21 cellular contexts compared by ENCODE assay signal in genomic region chr2:189060096-189060642, GRCh38.
DNase-seq lines count a peak whose midpoint lies in the region; ATAC-seq, FAIRE-seq and TF ChIP-seq lines count a peak whose summit lies in the region.
"Had no signal": no experiment of that assay in that cellular context is flagged by ENCODE, and none has a peak within 500 bp of the region (broad histone marks: within the 10 kb centered on the region; RNA-seq: fewer than 3 reads in every experiment).

No MANE protein-coding gene starts in this region.

- H3K4ac ChIP-seq in IMR-90 (ENCODE audit: low read depth, low read length): peak overlapping the region; percentile 41; the same call in 1 of the 2 replicates

- peak overlapping the region; percentile 10; the same call in 1 of the 2 replicates for H3K23ac ChIP-seq in IMR-90 (ENCODE audit: low read depth, low read length)

- no peak overlapping the region for H2AFZ ChIP-seq in IMR-90 (replicated peaks; ENCODE audit: low read length, poor library complexity)
- H2AFZ ChIP-seq in HepG2 (ENCODE audit: low read length): no peak overlapping the region
- H2AFZ ChIP-seq in MM.1S (ENCODE audit: low read length): no peak overlapping the region
- H2AFZ ChIP-seq: PC-9 had no signal

- peaks cover 3% of the 10 kb centered on the region for H3K9me1 ChIP-seq in IMR-90 (ENCODE audit: insufficient read depth, low read length)

- H4K8ac ChIP-seq in IMR-90 (ENCODE audit: low read depth in 2 of 2, low read length in 2 of 2): peak overlapping the region in 1 of 2 experiments; percentile 26; a peak in 1 of 4 replicates

- H3K14ac ChIP-seq in IMR-90 (replicated peaks; ENCODE audit: low read depth, low read length): 0 out of 2 replicates have a peak overlapping the region, but pooled peaks have one; percentile 10

- TF ChIP-seq RAD21 in IMR-90 (IDR thresholded peaks at IDR 0.05; ENCODE audit: low read length) (no peak), HepG2 (CRISPR knock-in tag; IDR thresholded peaks at IDR 0.05) (no peak)

- dilution Hi-C loops in IMR-90 (cut with HindIII; ENCODE audit: low sequenced_read_pairs, unreplicated experiment): no loop called here

- TF ChIP-seq EP300 in HepG2 (IDR thresholded peaks at IDR 0.05; ENCODE audit: low read depth in 2 of 2, low read length in 2 of 2): no peak
- TF ChIP-seq EP300 in HepG2 (CRISPR knock-in tag; IDR thresholded peaks at IDR 0.05; ENCODE audit: borderline replicate concordance): no peak

- no peak overlapping the region for H3K9ac ChIP-seq in IMR-90 (ENCODE audit: low read depth, low read length)
- no peak overlapping the region for H3K9ac ChIP-seq in HepG2 (ENCODE audit: insufficient read depth, low read depth, low read length)
- no peak overlapping the region for H3K9ac ChIP-seq in MM.1S (ENCODE audit: low read length)

- POLR2A ChIA-PET in IMR-90 (lab: Charles Lee; ENCODE audit: unreplicated experiment) (no interaction called here), HepG2 (lab: Yijun Ruan, JAX) (interaction anchor here (1.2 kb wide), 1 partner anchor 10 kb away, joined by 4 read pairs; no protein-coding TSS in a partner anchor)

- H3K27ac ChIP-seq in 22Rv1 (peak overlapping the region; percentile 80), IMR-90 (ENCODE audit: insufficient read depth, low read length) (peak overlapping the region; percentile 73; the same call in 1 of the 2 replicates), brain microvascular endothelial cell (peak overlapping the region; percentile 28), HepG2 (ENCODE audit: extremely low read length, insufficient read depth, low read length) (no peak overlapping the region), MM.1S (ENCODE audit: low read length) (no peak overlapping the region)
- H3K27ac ChIP-seq: PC-9 had no signal

- no peak overlapping the region for H2AK5ac ChIP-seq in IMR-90 (ENCODE audit: low read depth, low read length)

- H3K36me3 Mint-ChIP-seq in activated naive CD4-positive, alpha-beta T cell treated with anti-CD3 and anti-CD28 coated beads for 36 hours (ENCODE audit: low read depth): peaks cover 2% of the 10 kb centered on the region

- in situ Hi-C loops in IMR-90 (cut with MboI; ENCODE audit: low sequenced_read_pairs) (no loop called here), brain microvascular endothelial cell (cut with HindIII; ENCODE audit: low pct_ligation_motif_present, low sequenced_read_pairs) (no loop called here), HepG2 (cut with HindIII; ENCODE audit: extremely low pct_ligation_motif_present, low pct_unique_long_range_greater_than_20kb) (no loop called here)

- H3K18ac ChIP-seq in IMR-90 (ENCODE audit: low read depth, low read length): no peak overlapping the region; the same call in 1 of the 2 replicates

- H3K4me1 Mint-ChIP-seq in activated naive CD4-positive, alpha-beta T cell treated with anti-CD3 and anti-CD28 coated beads for 36 hours (ENCODE audit: low read depth): no peaks in the 10 kb centered on the region

- H3K27me3 ChIP-seq in IMR-90 (ENCODE audit: control insufficient read depth, insufficient read depth, low read length) (no peaks in the 10 kb centered on the region), brain microvascular endothelial cell (replicated peaks) (no peaks in the 10 kb centered on the region), HepG2 (ENCODE audit: control insufficient read depth in 1 of 2, insufficient read depth in 2 of 2, low read length in 2 of 2) (no peaks in the 10 kb centered on the region), MM.1S (replicated peaks; ENCODE audit: insufficient read depth, low read length) (no peaks in the 10 kb centered on the region)

- H3K9me3 ChIP-seq in IMR-90 (ENCODE audit: control insufficient read depth, insufficient read depth, low read length): no peaks in the 10 kb centered on the region
- H3K9me3 ChIP-seq in HepG2 (ENCODE audit: low read length): no peaks in the 10 kb centered on the region
- no peaks in the 10 kb centered on the region for H3K9me3 ChIP-seq in MM.1S (replicated peaks; ENCODE audit: insufficient read depth, low read length)

- no peak overlapping the region for H2AK9ac ChIP-seq in IMR-90 (replicated peaks; ENCODE audit: low read depth, low read length, poor library complexity)

- WGBS in IMR-90 (ENCODE audit: extremely low coverage in 2 of 2, insufficient read length in 1 of 2), 2 experiments: no CpG with 5 or more reads among the region's 1 CpG
- 0% methylated on average over 1 of the region's 1 CpG for WGBS in HepG2 (ENCODE audit: low lambda C conversion rate)

- H3F3A ChIP-seq in MM.1S (ENCODE audit: insufficient read depth, low read length): no peaks in the 10 kb centered on the region

- H3K36me3 ChIP-seq in IMR-90 (ENCODE audit: control insufficient read depth, insufficient read depth, low read length) (peaks cover 42% of the 10 kb centered on the region), brain microvascular endothelial cell (replicated peaks) (peaks cover 84% of the 10 kb centered on the region), HepG2 (replicated peaks in 1 of 2; ENCODE audit: control insufficient read depth in 1 of 2, insufficient read depth in 2 of 2, low read length in 2 of 2) (no peaks in the 10 kb centered on the region), MM.1S (replicated peaks; ENCODE audit: insufficient read depth, low read length) (no peaks in the 10 kb centered on the region)

- 0 out of 2 replicates have a peak overlapping the region, but pooled peaks have one; percentile 43 for H3K56ac ChIP-seq in IMR-90 (ENCODE audit: extremely low read depth, insufficient read depth, low read length)

- H2BK5ac ChIP-seq in IMR-90 (ENCODE audit: low read depth, low read length, poor library complexity, severe bottlenecking): peak overlapping the region; percentile 92

- BruUV-seq in IMR-90 (replicated peaks; lab: Mats Ljungman, UMichigan) (no TSS peak), HepG2 (replicated peaks; lab: Mats Ljungman, UMichigan) (no TSS peak)

- peaks cover 12 to 31% of the 10 kb centered on the region in 2 experiments for H3K79me1 ChIP-seq in IMR-90 (ENCODE audit: low read depth in 1 of 2, low read length in 2 of 2)

- H3K27me3 Mint-ChIP-seq in activated naive CD4-positive, alpha-beta T cell treated with anti-CD3 and anti-CD28 coated beads for 36 hours (ENCODE audit: low read depth): no peaks in the 10 kb centered on the region

- FAIRE-seq in HepG2 (lab: Jason Lieb, UNC): no peak
- FAIRE-seq: GM12891, GM19239 had no signal

- H3K9me3 Mint-ChIP-seq in activated naive CD4-positive, alpha-beta T cell treated with anti-CD3 and anti-CD28 coated beads for 36 hours: no peaks in the 10 kb centered on the region

- H4K91ac ChIP-seq in IMR-90 (ENCODE audit: insufficient read depth, low read depth, low read length): no peak overlapping the region; the same call in 1 of the 2 replicates

- H2BK15ac ChIP-seq in IMR-90 (ENCODE audit: low read depth, low read length): no peak overlapping the region

- H3K9me2 ChIP-seq in MM.1S (replicated peaks; ENCODE audit: insufficient read depth, low read length): no peaks in the 10 kb centered on the region

- TF ChIP-seq POLR2A in IMR-90 (IDR thresholded peaks at IDR 0.05; ENCODE audit: low read depth, low read length) (no peak), HepG2 (IDR thresholded peaks at IDR 0.05; ENCODE audit: insufficient read depth in 1 of 2, low read depth in 2 of 2, low read length in 2 of 2) (no peak)

- H3K79me2 ChIP-seq in HepG2 (ENCODE audit: insufficient read depth, low read length) (no peaks in the 10 kb centered on the region), MM.1S (ENCODE audit: low read length) (no peaks in the 10 kb centered on the region)

- peak overlapping the region; percentile 61; the same call in 1 of the 2 replicates for H4K5ac ChIP-seq in IMR-90 (ENCODE audit: low read depth, low read length)

- H3K4me3 ChIP-seq in IMR-90 (ENCODE audit: insufficient read depth, low read depth, low read length) (no peak overlapping the region), brain microvascular endothelial cell (ENCODE audit: low read depth, low read length) (no peak overlapping the region), HepG2 (replicated peaks in 1 of 3; ENCODE audit: insufficient read depth in 1 of 3, low read depth in 2 of 3, low read length in 3 of 3) (no peak overlapping the region), MM.1S (ENCODE audit: low read length) (no peak overlapping the region)
- H3K4me3 ChIP-seq: PC-9 had no signal

- DNase-seq in IMR-90 (peak; percentile 74), brain microvascular endothelial cell (no peak), HepG2 (ENCODE audit: low spot score) (no peak), NCI-H2107 (lab: John Stamatoyannopoulos, UW) (no peak), NCI-H1436 treated with DMSO at 0.1 percent for 48 hours (lab: John Stamatoyannopoulos, UW) (no peak), MM.1S (no peak)
- DNase-seq in activated naive CD4-positive, alpha-beta T cell treated with anti-CD3 and anti-CD28 coated beads for 36 hours: no peak
- DNase-seq: C1 segment of cervical spinal cord, DMS153, GOT3, Karpas-422, MV-4-11, NCI-H1417 treated with DMSO at 0.1 percent for 48 hours, NCI-H2081 treated with DMSO at 0.1 percent for 48 hours, NCI-H2227 treated with DMSO at 0.1 percent for 48 hours, NCI-H526 treated with DMSO at 0.1 percent for 48 hours, PC-9 had no signal

- 0 out of 2 replicates have a peak overlapping the region, but pooled peaks have one; percentile 55 for H2BK20ac ChIP-seq in IMR-90 (ENCODE audit: low read depth, low read length)

- CTCF ChIA-PET in IMR-90 (lab: Yijun Ruan, JAX): interaction anchor here (0.6 kb wide), 1 partner anchor 522 kb away, joined by 6 read pairs; no protein-coding TSS in a partner anchor
- CTCF ChIA-PET in HepG2 (lab: Yijun Ruan, JAX; ENCODE audit: low intra/inter-chr PET ratio, low total read pairs): no interaction called here
- CTCF ChIA-PET in activated naive CD4-positive, alpha-beta T cell treated with anti-CD3 and anti-CD28 coated beads for 36 hours (lab: Charles Lee): no interaction called here

- H2BK120ac ChIP-seq in IMR-90 (ENCODE audit: low read depth, low read length): peak overlapping the region; percentile 68; the same call in 1 of the 2 replicates

- peaks cover 2% of the 10 kb centered on the region; the same call in 1 of the 2 replicates for H3K4me1 ChIP-seq in IMR-90 (ENCODE audit: control insufficient read depth, insufficient read depth, low read length)
- H3K4me1 ChIP-seq in HepG2 (ENCODE audit: insufficient read depth, low read length): peaks cover 17% of the 10 kb centered on the region
- H3K4me1 ChIP-seq in MM.1S (ENCODE audit: low read length): no peaks in the 10 kb centered on the region

- H3K27ac Mint-ChIP-seq in activated naive CD4-positive, alpha-beta T cell treated with anti-CD3 and anti-CD28 coated beads for 36 hours: no peak overlapping the region

- peak; percentile 83 for ATAC-seq in IMR-90 (ENCODE audit: low read depth)
- no peak for ATAC-seq in HepG2
- ATAC-seq: SK-N-SH treated with all-trans-retinoic acid at 6 μM for 48 hours had no signal

- intact Hi-C loops in IMR-90 (cut with micrococcal nuclease): no loop called here
- intact Hi-C loops in HepG2 (cut with micrococcal nuclease; ENCODE audit: unreplicated experiment): no loop called here
- intact Hi-C loops in activated naive CD4-positive, alpha-beta T cell treated with anti-CD3 and anti-CD28 coated beads for 36 hours (cut with micrococcal nuclease): no loop called here

- peak overlapping the region; percentile 11; the same call in 1 of the 2 replicates for H3K4me2 ChIP-seq in IMR-90 (ENCODE audit: low read depth, low read length)
- H3K4me2 ChIP-seq in HepG2 (ENCODE audit: low read depth, low read length): no peak overlapping the region
- no peak overlapping the region for H3K4me2 ChIP-seq in MM.1S (ENCODE audit: low read depth, low read length)
- H3K4me2 ChIP-seq: PC-9 had no signal

- H3K4me3 Mint-ChIP-seq in activated naive CD4-positive, alpha-beta T cell treated with anti-CD3 and anti-CD28 coated beads for 36 hours: no peak overlapping the region

- TF ChIP-seq CTCF in 22Rv1 (IDR thresholded peaks at IDR 0.05) (no peak), IMR-90 (conservative IDR thresholded peaks at IDR 0.05; ENCODE audit: low read depth, low read length) (no peak), brain microvascular endothelial cell (IDR thresholded peaks at IDR 0.05; ENCODE audit: low read depth, low read length, missing control alignments) (no peak), HepG2 (CRISPR knock-in tag; IDR thresholded peaks at IDR 0.05) (no peak), MM.1S (IDR thresholded peaks at IDR 0.05; ENCODE audit: low read length) (no peak)

- H4K20me1 ChIP-seq in IMR-90 (ENCODE audit: insufficient read depth, low read length) (no peaks in the 10 kb centered on the region), HepG2 (ENCODE audit: insufficient read depth, low read length) (no peaks in the 10 kb centered on the region), MM.1S (ENCODE audit: insufficient read depth, low read length) (no peaks in the 10 kb centered on the region)

Comparison
In these comparisons a context has a peak if more than half of its experiments do, and no peak if none do; other contexts are left out.
1. H3K27ac ChIP-seq: peak in 22Rv1 (single experiment), IMR-90 (single experiment) and brain microvascular endothelial cell (single experiment); none in HepG2 (single experiment) and MM.1S (single experiment).